Comparison of ENCODE assay signal across 23 cellular contexts in the genomic region with DNA sequence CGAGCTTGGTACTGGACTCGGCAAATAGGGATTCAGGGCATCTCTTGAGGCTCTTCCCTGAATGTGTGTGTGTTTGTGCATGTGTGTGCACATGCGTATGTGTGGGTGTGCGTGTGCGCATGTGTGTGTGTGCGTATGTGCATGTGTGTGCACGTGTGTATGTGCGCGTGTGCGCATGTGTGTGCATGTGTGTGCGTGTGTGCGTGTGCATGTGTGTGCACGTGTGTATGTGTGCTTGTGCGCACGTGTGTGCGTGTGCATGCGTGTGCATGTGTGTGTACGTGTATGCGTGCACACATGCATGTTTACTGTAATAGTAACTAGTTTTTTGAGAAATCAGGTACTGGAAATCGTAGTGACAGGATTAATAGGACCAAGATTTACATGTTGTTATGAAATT.
"Had no signal": no experiment of that assay in that cellular context is flagged by ENCODE, and none has a peak within 500 bp of the region (broad histone marks: within the 10 kb centered on the region; RNA-seq: fewer than 3 reads in every experiment).

No MANE protein-coding gene starts in this region.

- H3K4me3 Mint-ChIP-seq: natural killer cell treated with Interleukin-12 subunit alpha and Interleukin-12 subunit beta and Interleukin-15 and Interleukin-18, amount 100 ng/mL, for 72 hours; stimulated activated memory B cell treated with anti-CD40 and anti-IgM and Interleukin-4, amounts not matched to agents 10 μg/mL and 1 μg/mL and 100 μg/mL, for 72 hours; stimulated activated naive CD8-positive, alpha-beta T cell treated with anti-CD3 and anti-CD28 coated beads, Interleukin-15, amount 100 ng/mL, for 72 hours had no signal

- H3K9me3 Mint-ChIP-seq: natural killer cell treated with Interleukin-12 subunit alpha and Interleukin-12 subunit beta and Interleukin-15 and Interleukin-18, amount 100 ng/mL, for 72 hours; stimulated activated naive CD8-positive, alpha-beta T cell treated with anti-CD3 and anti-CD28 coated beads, Interleukin-15, amount 100 ng/mL, for 72 hours had no signal

- H3K27me3 ChIP-seq: esophagus muscularis mucosa, gastrocnemius medialis, neutrophil, testis, tibial nerve had no signal

- H3K36me3 Mint-ChIP-seq: natural killer cell treated with Interleukin-12 subunit alpha and Interleukin-12 subunit beta and Interleukin-15 and Interleukin-18, amount 100 ng/mL, for 72 hours; stimulated activated memory B cell treated with anti-CD40 and anti-IgM and Interleukin-4, amounts not matched to agents 10 μg/mL and 1 μg/mL and 100 μg/mL, for 72 hours had no signal

- H3K27ac ChIP-seq: epithelial cell of prostate, esophagus muscularis mucosa, gastrocnemius medialis, heart right ventricle, neutrophil, psoas muscle, spleen, tibial nerve had no signal

- FAIRE-seq: endometrium, islet of Langerhans had no signal

- ATAC-seq: gastrocnemius medialis; natural killer cell treated with Interleukin-12 subunit alpha and Interleukin-12 subunit beta and Interleukin-15 and Interleukin-18, amount 100 ng/mL, for 72 hours; psoas muscle; sciatic nerve; stimulated activated memory B cell treated with anti-CD40 and anti-IgM and Interleukin-4, amounts not matched to agents 10 μg/mL and 1 μg/mL and 100 μg/mL, for 72 hours; stimulated activated naive CD8-positive, alpha-beta T cell treated with anti-CD3 and anti-CD28 coated beads, Interleukin-15, amount 100 ng/mL, for 72 hours had no signal

- H3K4me3 ChIP-seq: esophagus muscularis mucosa, gastrocnemius medialis, heart right ventricle, psoas muscle, spleen, testis, tibial nerve had no signal

- H3K4me1 Mint-ChIP-seq: stimulated activated memory B cell treated with anti-CD40 and anti-IgM and Interleukin-4, amounts not matched to agents 10 μg/mL and 1 μg/mL and 100 μg/mL, for 72 hours; stimulated activated naive CD8-positive, alpha-beta T cell treated with anti-CD3 and anti-CD28 coated beads, Interleukin-15, amount 100 ng/mL, for 72 hours had no signal

- H3K27me3 Mint-ChIP-seq: stimulated activated memory B cell treated with anti-CD40 and anti-IgM and Interleukin-4, amounts not matched to agents 10 μg/mL and 1 μg/mL and 100 μg/mL, for 72 hours had no signal

- H3K36me3 ChIP-seq: gastrocnemius medialis, heart right ventricle, neutrophil, spleen, tibial nerve had no signal

- H3K4me1 ChIP-seq: esophagus muscularis mucosa, gastrocnemius medialis, psoas muscle, spleen, tibial nerve had no signal

- H3K27ac Mint-ChIP-seq: natural killer cell treated with Interleukin-12 subunit alpha and Interleukin-12 subunit beta and Interleukin-15 and Interleukin-18, amount 100 ng/mL, for 72 hours; stimulated activated memory B cell treated with anti-CD40 and anti-IgM and Interleukin-4, amounts not matched to agents 10 μg/mL and 1 μg/mL and 100 μg/mL, for 72 hours; stimulated activated naive CD8-positive, alpha-beta T cell treated with anti-CD3 and anti-CD28 coated beads, Interleukin-15, amount 100 ng/mL, for 72 hours had no signal

- H3K9me3 ChIP-seq: esophagus muscularis mucosa, gastrocnemius medialis, heart right ventricle, neutrophil, psoas muscle, spleen, testis, tibial nerve had no signal

- DNase-seq: effector memory CD4-positive, alpha-beta T cell; gastrocnemius medialis; heart right ventricle; hypothalamus; kidney glomerular epithelial cell; midbrain; psoas muscle; retina; spleen; stimulated activated CD4-positive, alpha-beta T cell treated with anti-CD3 and anti-CD28 coated beads, Interleukin-15, amount 100 ng/mL, for 24 hours; stimulated activated CD4-positive, alpha-beta T cell treated with anti-CD3 and anti-CD28 coated beads, Interleukin-1b, Interleukin-23, amount 100 ng/mL, for 48 hours; stimulated activated CD4-positive, alpha-beta T cell treated with anti-CD3 and anti-CD28 coated beads, Interleukin-4, amount 100 ng/mL, for 24 hours; stimulated activated naive CD8-positive, alpha-beta T cell treated with anti-CD3 and anti-CD28 coated beads, Interleukin-15, amount 100 ng/mL, for 72 hours; testis had no signal
